8 cellular contexts compared by ENCODE assay signal in the genomic region with DNA sequence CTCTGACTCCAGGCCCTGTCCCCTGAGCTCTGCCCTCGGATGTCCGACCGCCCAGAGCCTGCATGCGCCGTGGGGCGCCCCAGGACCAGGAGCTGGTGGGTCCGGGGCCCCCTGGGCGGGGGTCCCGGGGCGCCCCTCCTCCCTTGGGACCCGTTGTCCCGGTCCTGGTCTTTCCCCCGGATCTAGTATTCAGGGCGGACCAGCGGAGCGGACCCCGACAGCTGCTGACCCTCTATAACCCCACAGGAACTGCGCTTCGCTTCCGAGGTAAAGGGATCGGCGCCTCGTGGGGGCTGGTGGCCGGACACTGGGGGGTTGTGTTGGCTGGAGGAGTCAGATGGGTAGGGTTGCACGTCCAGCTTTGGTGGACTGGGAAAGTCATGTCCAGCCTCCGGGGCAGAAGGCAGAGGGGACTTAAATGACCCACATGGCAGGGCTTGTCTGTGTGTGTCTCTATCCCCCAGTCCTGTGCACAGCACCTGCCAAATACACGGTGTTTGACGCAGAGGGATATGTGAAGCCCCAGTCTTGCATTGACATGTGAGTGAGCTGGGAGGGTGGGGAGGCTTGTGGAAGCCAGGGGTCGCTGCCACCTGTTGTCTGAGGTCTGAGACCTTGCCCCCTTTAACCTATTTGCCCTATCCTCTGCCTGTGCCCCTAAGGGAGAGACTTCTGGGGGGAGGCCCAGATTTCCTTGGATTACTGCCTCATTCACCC. TPM values are rescaled to one million over a fixed set of nuclear protein-coding genes. Genes with fewer than 3 reads are reported as not detected.
A peak's percentile ranks its signal among the peaks of the same experiment; 100 is the strongest.
DNase-seq lines count a peak whose midpoint lies in the region; ATAC-seq, FAIRE-seq and TF ChIP-seq lines count a peak whose summit lies in the region.

No MANE protein-coding gene starts in this region.

- ATAC-seq in activated naive CD8-positive, alpha-beta T cell treated with anti-CD3 and anti-CD28 coated beads, Interleukin-2, amount 50 U/mL, for 24 hours = peak; percentile 0
- no peak for ATAC-seq in GM18519 (IDR thresholded peaks at IDR 0.05; ENCODE audit: low FRiP score, unreplicated experiment)

- no peaks in the 10 kb centered on the region for H3K36me3 Mint-ChIP-seq in activated naive CD8-positive, alpha-beta T cell treated with anti-CD3 and anti-CD28 coated beads, Interleukin-2, amount 50 U/mL, for 24 hours (ENCODE audit: low read depth)

- H3K4me3 ChIP-seq in GM12864 (ENCODE audit: low read depth, low read length) (peak overlapping the region; percentile 74), HUES64 (ENCODE audit: low read length) (peak overlapping the region; percentile 80), keratinocyte (ENCODE audit: control insufficient read depth in 2 of 3, extremely low read depth in 1 of 3, insufficient read depth in 2 of 3, low read depth in 1 of 3, low read length in 3 of 3) (peak overlapping the region; percentile 58 to 92 (median 90)), subcutaneous abdominal adipose tissue (ENCODE audit: low read depth in 1 of 5, low read length in 5 of 5) (peak overlapping the region; percentile 55 to 88 (median 82))

- no peaks in the 10 kb centered on the region for H3K79me2 ChIP-seq in keratinocyte (ENCODE audit: control insufficient read depth, insufficient read depth, low read length)

- H3K27me3 Mint-ChIP-seq in activated naive CD8-positive, alpha-beta T cell treated with anti-CD3 and anti-CD28 coated beads, Interleukin-2, amount 50 U/mL, for 24 hours = peaks cover 3% of the 10 kb centered on the region

- TF ChIP-seq CTCF in GM12864 (IDR thresholded peaks at IDR 0.05; ENCODE audit: low read depth, low read length, missing control alignments) = peak; percentile 15
- peak in 1 of 3 experiments; percentile 28 for TF ChIP-seq CTCF in keratinocyte (optimal IDR thresholded peaks at IDR 0.05 in 1 of 3, IDR thresholded peaks at IDR 0.05 in 1 of 3, conservative IDR thresholded peaks at IDR 0.05 in 1 of 3; ENCODE audit: extremely low read depth in 1 of 3, insufficient read depth in 2 of 3, low read length in 3 of 3)

- 8% methylated on average over 28 of the region's 29 CpGs for WGBS in HUES64

- H3K4me3 Mint-ChIP-seq in activated naive CD8-positive, alpha-beta T cell treated with anti-CD3 and anti-CD28 coated beads, Interleukin-2, amount 50 U/mL, for 24 hours = peak overlapping the region; percentile 93

- no peak for DNase-seq in GM12864 (ENCODE audit: low read depth)
- DNase-seq in activated naive CD8-positive, alpha-beta T cell treated with anti-CD3 and anti-CD28 coated beads, Interleukin-2, amount 50 U/mL, for 24 hours = no peak
- no peak for DNase-seq in keratinocyte (ENCODE audit: low read depth, low spot score)
- DNase-seq in posterior cingulate gyrus = no peak
- no peak for DNase-seq in cerebellar cortex (ENCODE audit: low spot score)

- no peaks in the 10 kb centered on the region for H4K20me1 ChIP-seq in keratinocyte (ENCODE audit: control insufficient read depth, extremely low read depth, insufficient read depth, low read length)

- H3K27ac Mint-ChIP-seq in activated naive CD8-positive, alpha-beta T cell treated with anti-CD3 and anti-CD28 coated beads, Interleukin-2, amount 50 U/mL, for 24 hours = no peak overlapping the region

- H3K9ac ChIP-seq in HUES64 (ENCODE audit: low read depth, low read length) (peak overlapping the region; percentile 44), keratinocyte (ENCODE audit: control insufficient read depth, extremely low read depth, insufficient read depth, low read length) (peak overlapping the region; percentile 86), subcutaneous abdominal adipose tissue (ENCODE audit: low read length in 5 of 5) (peak overlapping the region; percentile 48 to 90 (median 76))

- no peaks in the 10 kb centered on the region for H3K4me1 ChIP-seq in HUES64 (ENCODE audit: insufficient read depth, low read length)
- peaks cover 9% of the 10 kb centered on the region for H3K4me1 ChIP-seq in keratinocyte (ENCODE audit: control insufficient read depth, extremely low read depth, insufficient read depth, low read length)
- H3K4me1 ChIP-seq in subcutaneous abdominal adipose tissue (ENCODE audit: control insufficient read depth in 5 of 5, insufficient read depth in 5 of 5, low read length in 5 of 5) = peaks cover 3 to 20% (median 15%) of the 10 kb centered on the region in 5 donors

- FAIRE-seq in keratinocyte (lab: Jason Lieb, UNC) = no peak

- H3K36me3 ChIP-seq in HUES64 (ENCODE audit: insufficient read depth, low read length) (0 out of 2 replicates have a peak, but pooled peaks cover 2% of the 10 kb centered on the region), keratinocyte (ENCODE audit: control insufficient read depth in 2 of 2, extremely low read depth in 1 of 2, insufficient read depth in 2 of 2, low read length in 2 of 2) (no peaks in the 10 kb centered on the region), subcutaneous abdominal adipose tissue (ENCODE audit: control insufficient read depth in 5 of 5, insufficient read depth in 5 of 5, low read length in 5 of 5) (peaks cover 0 to 6% (median 0%) of the 10 kb centered on the region in 5 donors)

- H3K4me1 Mint-ChIP-seq in activated naive CD8-positive, alpha-beta T cell treated with anti-CD3 and anti-CD28 coated beads, Interleukin-2, amount 50 U/mL, for 24 hours = peaks cover 23% of the 10 kb centered on the region

- intact Hi-C loops in posterior cingulate gyrus (cut with DNase I) = loop anchor here (5.0 kb wide), 1 partner anchor 59 kb away; the partner anchor contains the start of gene GNB2

- H3K9me3 ChIP-seq in HUES64 (ENCODE audit: insufficient read depth, low read depth, low read length) (no peaks in the 10 kb centered on the region), keratinocyte (ENCODE audit: control insufficient read depth, low read depth, low read length) (no peaks in the 10 kb centered on the region), subcutaneous abdominal adipose tissue (ENCODE audit: control insufficient read depth in 5 of 5, low read length in 5 of 5) (no peaks in the 10 kb centered on the region)

- dilution Hi-C loops in keratinocyte (cut with MboI; ENCODE audit: extremely low pct_ligation_motif_present, low sequenced_read_pairs) = no loop called here

- H3K27ac ChIP-seq in HUES64 (ENCODE audit: low read depth, low read length) (no peak overlapping the region), keratinocyte (ENCODE audit: control insufficient read depth, insufficient read depth, low read length) (no peak overlapping the region), subcutaneous abdominal adipose tissue (ENCODE audit: low read depth, low read length) (peak overlapping the region; percentile 84)

- no peaks in the 10 kb centered on the region for H3K9me3 Mint-ChIP-seq in activated naive CD8-positive, alpha-beta T cell treated with anti-CD3 and anti-CD28 coated beads, Interleukin-2, amount 50 U/mL, for 24 hours

- H3K9me1 ChIP-seq in keratinocyte (ENCODE audit: control insufficient read depth, extremely low read depth, insufficient read depth, low read length) = no peaks in the 10 kb centered on the region

- peak overlapping the region; percentile 88 for H3K4me2 ChIP-seq in keratinocyte (ENCODE audit: control insufficient read depth, extremely low read depth, insufficient read depth, low read depth, low read length)

- H2AFZ ChIP-seq in keratinocyte (ENCODE audit: control insufficient read depth, low read length) = peak overlapping the region; percentile 73

- no peaks in the 10 kb centered on the region for H3K27me3 ChIP-seq in HUES64 (ENCODE audit: insufficient read depth, low read length)
- no peaks in the 10 kb centered on the region for H3K27me3 ChIP-seq in keratinocyte (ENCODE audit: control insufficient read depth, extremely low read depth, insufficient read depth, low read length)
- H3K27me3 ChIP-seq in subcutaneous abdominal adipose tissue (ENCODE audit: control insufficient read depth in 5 of 5, insufficient read depth in 4 of 5, low read length in 5 of 5) = no peaks in the 10 kb centered on the region

RNA-seq across cellular contexts. Expression of gene MOSPD3, which starts 0.5 kb away (rescaled TPM):
- 15.9 TPM for polyA plus RNA-seq in HUES64 (2013, experiment 1 of 2)
- polyA plus RNA-seq in HUES64 (2013, experiment 2 of 2) = 21.1 TPM
- polyA plus RNA-seq in keratinocyte = 4.1 to 17.0 TPM (median 5.5 TPM) in 3 replicates
- 1.7 TPM for polyA plus RNA-seq in keratinocyte (2011; ENCODE audit: low read depth)
- 4.6 and 8.9 TPM in 2 replicates for polyA plus RNA-seq in keratinocyte (2011; cell fraction: cytosol; rRNA removed)
- polyA plus RNA-seq in keratinocyte (2011; cell fraction: nucleus; rRNA removed) = 6.3 and 7.3 TPM in 2 replicates
- polyA plus RNA-seq in keratinocyte (2012; ENCODE audit: low replicate concordance) = 17.0 TPM in 2 replicates
- polyA minus RNA-seq in keratinocyte = 0.90 to 24.8 TPM (median 3.7 TPM) in 3 replicates
- polyA minus RNA-seq in keratinocyte (2011; cell fraction: cytosol; rRNA and poly(A)+ RNA removed) = 7.3 TPM
- 1.6 and 2.4 TPM in 2 replicates for polyA minus RNA-seq in keratinocyte (2011; cell fraction: nucleus; rRNA and poly(A)+ RNA removed)

RNA-seq across cellular contexts. Expression of gene PCOLCE, which starts 10.7 kb away (rescaled TPM):
- 18.5 TPM for polyA plus RNA-seq in HUES64 (2013, experiment 1 of 2)
- polyA plus RNA-seq in HUES64 (2013, experiment 2 of 2) = 30.1 TPM
- 0.63 to 1.3 TPM (median 0.80 TPM) in 3 replicates for polyA plus RNA-seq in keratinocyte
- not detected for polyA plus RNA-seq in keratinocyte (2011; ENCODE audit: low read depth)
- 0.26 and 0.66 TPM in 2 replicates for polyA plus RNA-seq in keratinocyte (2011; cell fraction: cytosol; rRNA removed)
- 2.1 and 5.2 TPM in 2 replicates for polyA plus RNA-seq in keratinocyte (2011; cell fraction: nucleus; rRNA removed)
- polyA plus RNA-seq in keratinocyte (2012; ENCODE audit: low replicate concordance) = 2.6 and 3.4 TPM in 2 replicates
- 0.76 to 3.8 TPM in 2 of 3 replicates, not detected in the other for polyA minus RNA-seq in keratinocyte
- not detected for polyA minus RNA-seq in keratinocyte (2011; cell fraction: cytosol; rRNA and poly(A)+ RNA removed)
- polyA minus RNA-seq in keratinocyte (2011; cell fraction: nucleus; rRNA and poly(A)+ RNA removed) = 1.2 TPM in 1 of 2 replicates, not detected in the other

RNA-seq across cellular contexts. Expression of gene FBXO24, which starts 26.8 kb away (rescaled TPM):
- 0.45 TPM for polyA plus RNA-seq in HUES64 (2013, experiment 1 of 2)
- 0.76 TPM for polyA plus RNA-seq in HUES64 (2013, experiment 2 of 2)
- polyA plus RNA-seq in keratinocyte = 0.19 to 0.34 TPM (median 0.22 TPM) in 3 replicates
- polyA plus RNA-seq in keratinocyte (2011; ENCODE audit: low read depth) = 0.26 TPM
- polyA plus RNA-seq in keratinocyte (2011; cell fraction: cytosol; rRNA removed) = 0.13 and 0.22 TPM in 2 replicates
- 0.19 and 0.61 TPM in 2 replicates for polyA plus RNA-seq in keratinocyte (2011; cell fraction: nucleus; rRNA removed)
- polyA plus RNA-seq in keratinocyte (2012; ENCODE audit: low replicate concordance) = 0.14 and 0.17 TPM in 2 replicates
- 0.63 to 1.7 TPM in 2 of 3 replicates, not detected in the other for polyA minus RNA-seq in keratinocyte
- not detected for polyA minus RNA-seq in keratinocyte (2011; cell fraction: cytosol; rRNA and poly(A)+ RNA removed)
- not detected in 2 replicates for polyA minus RNA-seq in keratinocyte (2011; cell fraction: nucleus; rRNA and poly(A)+ RNA removed)

RNA-seq across cellular contexts. Expression of gene LRCH4, which starts 27.0 kb away (rescaled TPM):
- polyA plus RNA-seq in HUES64 (2013, experiment 1 of 2) = 22.4 TPM
- 23.6 TPM for polyA plus RNA-seq in HUES64 (2013, experiment 2 of 2)
- polyA plus RNA-seq in keratinocyte = 4.9 to 8.1 TPM (median 7.3 TPM) in 3 replicates
- polyA plus RNA-seq in keratinocyte (2011; ENCODE audit: low read depth) = 4.5 TPM
- 3.6 and 5.4 TPM in 2 replicates for polyA plus RNA-seq in keratinocyte (2011; cell fraction: cytosol; rRNA removed)
- 32.8 and 52.4 TPM in 2 replicates for polyA plus RNA-seq in keratinocyte (2011; cell fraction: nucleus; rRNA removed)
- polyA plus RNA-seq in keratinocyte (2012; ENCODE audit: low replicate concordance) = 9.5 and 10.4 TPM in 2 replicates
- polyA minus RNA-seq in keratinocyte = 5.7 to 22.5 TPM (median 10.3 TPM) in 3 replicates
- 11.3 TPM for polyA minus RNA-seq in keratinocyte (2011; cell fraction: cytosol; rRNA and poly(A)+ RNA removed)
- polyA minus RNA-seq in keratinocyte (2011; cell fraction: nucleus; rRNA and poly(A)+ RNA removed) = 14.2 and 15.7 TPM in 2 replicates

RNA-seq across cellular contexts. Expression of gene TFR2, which starts 28.5 kb away (rescaled TPM):
- polyA plus RNA-seq in HUES64 (2013, experiment 1 of 2) = 0.80 TPM
- polyA plus RNA-seq in HUES64 (2013, experiment 2 of 2) = 2.3 TPM
- polyA plus RNA-seq in keratinocyte = 0.07 to 0.21 TPM (median 0.12 TPM) in 3 replicates
- polyA plus RNA-seq in keratinocyte (2011; ENCODE audit: low read depth) = not detected
- polyA plus RNA-seq in keratinocyte (2011; cell fraction: cytosol; rRNA removed) = 0.04 TPM in 1 of 2 replicates, not detected in the other
- 0.18 and 0.28 TPM in 2 replicates for polyA plus RNA-seq in keratinocyte (2011; cell fraction: nucleus; rRNA removed)
- 0.08 and 0.28 TPM in 2 replicates for polyA plus RNA-seq in keratinocyte (2012; ENCODE audit: low replicate concordance)
- not detected in 3 replicates for polyA minus RNA-seq in keratinocyte
- polyA minus RNA-seq in keratinocyte (2011; cell fraction: cytosol; rRNA and poly(A)+ RNA removed) = not detected
- polyA minus RNA-seq in keratinocyte (2011; cell fraction: nucleus; rRNA and poly(A)+ RNA removed) = 0.31 and 0.63 TPM in 2 replicates
